25 cellular contexts compared by ENCODE assay signal in the genomic region with DNA sequence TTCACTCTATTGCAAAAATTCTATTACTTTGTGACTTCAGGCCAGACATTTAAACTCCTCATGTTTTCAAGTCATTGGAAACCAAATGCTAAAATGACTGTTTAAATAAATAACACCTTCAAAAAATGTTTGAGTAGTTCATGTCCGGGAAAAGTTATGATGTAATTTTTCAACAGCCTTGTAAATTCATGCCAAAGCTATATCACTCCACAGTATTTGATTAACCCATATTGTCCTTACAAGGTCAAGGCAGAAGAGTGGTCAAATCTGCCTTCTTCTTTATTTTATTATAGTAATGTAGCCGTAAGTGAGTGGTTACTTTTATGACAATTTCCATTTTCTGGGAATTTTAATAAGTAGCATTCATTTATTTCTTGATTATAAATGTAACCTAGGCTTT.
"Had no signal": no experiment of that assay in that cellular context is flagged by ENCODE, and none has a peak within 500 bp of the region (broad histone marks: within the 10 kb centered on the region; RNA-seq: fewer than 3 reads in every experiment).

No MANE protein-coding gene starts in this region.

- DNase-seq: colonic mucosa; cortex of kidney; dermis blood vessel endothelial cell; dorsolateral prefrontal cortex; effector CD4-positive, alpha-beta T cell; effector CD8-positive, alpha-beta T cell; effector memory CD4-positive, alpha-beta T cell; effector memory CD8-positive, alpha-beta T cell; endodermal cell; erythroblast; esophagus squamous epithelium; foreskin fibroblast; foreskin keratinocyte; foreskin melanocyte; gastrocnemius medialis; glutamatergic neuron; head of caudate nucleus; heart left ventricle; heart right ventricle had no signal

- H3K4me3 Mint-ChIP-seq: dendritic cell treated with granulocyte-macrophage colony-stimulating factor and Interleukin-4, amounts not matched to agents 40 ng/mL and 50 ng/mL, for 4 days; effector memory CD8-positive, alpha-beta T cell; endodermal cell had no signal

- H3K27ac Mint-ChIP-seq: dendritic cell treated with granulocyte-macrophage colony-stimulating factor and Interleukin-4, amounts not matched to agents 40 ng/mL and 50 ng/mL, for 4 days; effector memory CD8-positive, alpha-beta T cell; endodermal cell had no signal

- ATAC-seq: effector memory CD8-positive, alpha-beta T cell; esophagus mucosa; foreskin keratinocyte; gastrocnemius medialis; gastroesophageal sphincter; heart left ventricle; heart right ventricle had no signal

- H3K9me3 ChIP-seq: colonic mucosa, esophagus squamous epithelium, gastrocnemius medialis, gastroesophageal sphincter had no signal

- H3K36me3 ChIP-seq: colonic mucosa, esophagus muscularis mucosa, esophagus squamous epithelium, gastrocnemius medialis, gastroesophageal sphincter, heart left ventricle, heart right ventricle had no signal

- H3K27me3 Mint-ChIP-seq: dendritic cell treated with granulocyte-macrophage colony-stimulating factor and Interleukin-4, amounts not matched to agents 40 ng/mL and 50 ng/mL, for 4 days; effector memory CD8-positive, alpha-beta T cell had no signal

- H3K4me1 ChIP-seq: colonic mucosa, esophagus squamous epithelium, foreskin keratinocyte, gastroesophageal sphincter, heart left ventricle, heart right ventricle had no signal

- H3K4me3 ChIP-seq: colonic mucosa, coronary artery, dorsolateral prefrontal cortex, esophagus muscularis mucosa, esophagus squamous epithelium, gastrocnemius medialis, gastroesophageal sphincter, heart left ventricle, heart right ventricle had no signal

- H3K27me3 ChIP-seq: colonic mucosa, dorsolateral prefrontal cortex, esophagus muscularis mucosa, esophagus squamous epithelium, foreskin keratinocyte, gastrocnemius medialis, gastroesophageal sphincter, heart left ventricle, heart right ventricle had no signal

- H3K27ac ChIP-seq: colonic mucosa, coronary artery, dorsolateral prefrontal cortex, epithelial cell of prostate, esophagus muscularis mucosa, esophagus squamous epithelium, foreskin keratinocyte, gastrocnemius medialis, gastroesophageal sphincter, heart left ventricle, heart right ventricle had no signal
